Comparison of ENCODE assay signal across 1 cellular context in the genomic region with DNA sequence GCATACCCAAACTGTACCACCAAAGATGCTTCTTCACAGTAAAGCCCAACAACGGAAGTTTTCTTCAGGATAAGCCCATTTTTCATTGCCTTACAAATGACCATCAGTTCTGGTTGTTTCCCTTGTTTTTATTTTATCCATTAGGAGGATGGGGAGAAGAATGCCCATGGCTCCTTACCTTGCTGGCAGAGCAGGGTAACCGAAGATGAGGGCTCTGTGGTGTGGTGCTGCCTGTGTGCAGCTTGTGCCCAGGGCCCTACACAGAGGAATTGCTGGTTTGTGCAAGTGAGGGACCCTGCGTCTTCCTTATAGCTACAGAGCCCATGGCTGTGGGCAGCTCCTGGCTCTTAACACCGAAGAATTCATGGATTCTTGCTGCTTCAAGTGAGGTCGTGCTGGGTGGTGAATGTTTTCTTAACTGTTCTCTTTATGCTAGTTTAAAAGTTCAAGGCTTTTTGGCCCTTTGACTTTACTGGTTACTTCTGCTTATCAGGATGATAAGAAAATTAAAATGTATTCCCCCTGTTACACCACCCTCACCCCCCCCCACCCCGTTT.
TF ChIP-seq lines count a peak whose summit lies in the region.

No MANE protein-coding gene starts in this region.

TF ChIP-seq in SK-N-SH, 30 proteins besides CTCF, POLR2A, EP300 and RAD21 (continued from another document):
- TF ChIP-seq, protein P1, sequence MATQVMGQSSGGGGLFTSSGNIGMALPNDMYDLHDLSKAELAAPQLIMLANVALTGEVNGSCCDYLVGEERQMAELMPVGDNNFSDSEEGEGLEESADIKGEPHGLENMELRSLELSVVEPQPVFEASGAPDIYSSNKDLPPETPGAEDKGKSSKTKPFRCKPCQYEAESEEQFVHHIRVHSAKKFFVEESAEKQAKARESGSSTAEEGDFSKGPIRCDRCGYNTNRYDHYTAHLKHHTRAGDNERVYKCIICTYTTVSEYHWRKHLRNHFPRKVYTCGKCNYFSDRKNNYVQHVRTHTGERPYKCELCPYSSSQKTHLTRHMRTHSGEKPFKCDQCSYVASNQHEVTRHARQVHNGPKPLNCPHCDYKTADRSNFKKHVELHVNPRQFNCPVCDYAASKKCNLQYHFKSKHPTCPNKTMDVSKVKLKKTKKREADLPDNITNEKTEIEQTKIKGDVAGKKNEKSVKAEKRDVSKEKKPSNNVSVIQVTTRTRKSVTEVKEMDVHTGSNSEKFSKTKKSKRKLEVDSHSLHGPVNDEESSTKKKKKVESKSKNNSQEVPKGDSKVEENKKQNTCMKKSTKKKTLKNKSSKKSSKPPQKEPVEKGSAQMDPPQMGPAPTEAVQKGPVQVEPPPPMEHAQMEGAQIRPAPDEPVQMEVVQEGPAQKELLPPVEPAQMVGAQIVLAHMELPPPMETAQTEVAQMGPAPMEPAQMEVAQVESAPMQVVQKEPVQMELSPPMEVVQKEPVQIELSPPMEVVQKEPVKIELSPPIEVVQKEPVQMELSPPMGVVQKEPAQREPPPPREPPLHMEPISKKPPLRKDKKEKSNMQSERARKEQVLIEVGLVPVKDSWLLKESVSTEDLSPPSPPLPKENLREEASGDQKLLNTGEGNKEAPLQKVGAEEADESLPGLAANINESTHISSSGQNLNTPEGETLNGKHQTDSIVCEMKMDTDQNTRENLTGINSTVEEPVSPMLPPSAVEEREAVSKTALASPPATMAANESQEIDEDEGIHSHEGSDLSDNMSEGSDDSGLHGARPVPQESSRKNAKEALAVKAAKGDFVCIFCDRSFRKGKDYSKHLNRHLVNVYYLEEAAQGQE (IDR thresholded peaks at IDR 0.05; ENCODE audit: low read depth, low read length) = no peak
- TF ChIP-seq, protein P2, sequence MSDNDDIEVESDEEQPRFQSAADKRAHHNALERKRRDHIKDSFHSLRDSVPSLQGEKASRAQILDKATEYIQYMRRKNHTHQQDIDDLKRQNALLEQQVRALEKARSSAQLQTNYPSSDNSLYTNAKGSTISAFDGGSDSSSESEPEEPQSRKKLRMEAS (IDR thresholded peaks at IDR 0.05; ENCODE audit: low read depth) = no peak
- no peak for TF ChIP-seq MXI1 (IDR thresholded peaks at IDR 0.05; ENCODE audit: low read depth, low read length)
- no peak for TF ChIP-seq EZH2phosphoT487 (IDR thresholded peaks at IDR 0.05; ENCODE audit: borderline replicate concordance, low read depth)
- no peak for TF ChIP-seq RCOR1 (IDR thresholded peaks at IDR 0.05; ENCODE audit: low read length)
- TF ChIP-seq, protein P3, sequence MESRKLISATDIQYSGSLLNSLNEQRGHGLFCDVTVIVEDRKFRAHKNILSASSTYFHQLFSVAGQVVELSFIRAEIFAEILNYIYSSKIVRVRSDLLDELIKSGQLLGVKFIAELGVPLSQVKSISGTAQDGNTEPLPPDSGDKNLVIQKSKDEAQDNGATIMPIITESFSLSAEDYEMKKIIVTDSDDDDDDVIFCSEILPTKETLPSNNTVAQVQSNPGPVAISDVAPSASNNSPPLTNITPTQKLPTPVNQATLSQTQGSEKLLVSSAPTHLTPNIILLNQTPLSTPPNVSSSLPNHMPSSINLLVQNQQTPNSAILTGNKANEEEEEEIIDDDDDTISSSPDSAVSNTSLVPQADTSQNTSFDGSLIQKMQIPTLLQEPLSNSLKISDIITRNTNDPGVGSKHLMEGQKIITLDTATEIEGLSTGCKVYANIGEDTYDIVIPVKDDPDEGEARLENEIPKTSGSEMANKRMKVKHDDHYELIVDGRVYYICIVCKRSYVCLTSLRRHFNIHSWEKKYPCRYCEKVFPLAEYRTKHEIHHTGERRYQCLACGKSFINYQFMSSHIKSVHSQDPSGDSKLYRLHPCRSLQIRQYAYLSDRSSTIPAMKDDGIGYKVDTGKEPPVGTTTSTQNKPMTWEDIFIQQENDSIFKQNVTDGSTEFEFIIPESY (IDR thresholded peaks at IDR 0.05; ENCODE audit: borderline replicate concordance, low read depth) = no peak
- no peak for TF ChIP-seq GABPA (IDR thresholded peaks at IDR 0.05; ENCODE audit: low read depth)
- no peak for TF ChIP-seq MEF2A (IDR thresholded peaks at IDR 0.05; ENCODE audit: borderline replicate concordance, low read depth)
- TF ChIP-seq FOXJ3 (CRISPR knock-in tag; IDR thresholded peaks at IDR 0.05) = no peak
